ENCODE assay signal across 8 cellular contexts in genomic region chr1:100358210-100358609, GRCh38. TPM values are rescaled to one million over a fixed set of nuclear protein-coding genes. Genes with fewer than 3 reads are reported as not detected.
A peak's percentile ranks its signal among the peaks of the same experiment; 100 is the strongest.
DNase-seq lines count a peak whose midpoint lies in the region; ATAC-seq lines count a peak whose summit lies in the region.

No MANE protein-coding gene starts in this region.

- DNase-seq in stimulated activated CD4-positive, alpha-beta T cell treated with anti-CD3 and anti-CD28 coated beads, Interleukin-4, amount 100 ng/mL, for 1 hour: peak; percentile 13
- DNase-seq in stimulated activated CD4-positive, alpha-beta T cell treated with anti-CD3 and anti-CD28 coated beads, Interleukin-1b, Interleukin-23, amount 100 ng/mL, for 48 hours: no peak
- DNase-seq in RPMI7951 (ENCODE audit: low read depth) (peak; percentile 13), fibroblast of peridontal ligament (ENCODE audit: extremely low read depth) (peak; percentile 35), islet precursor cell (no peak), NCI-H1436 (lab: John Stamatoyannopoulos, UW) (no peak), cerebellar nuclear complex (lab: John Stamatoyannopoulos, UW) (no peak)

- ATAC-seq in HG03159 (IDR thresholded peaks at IDR 0.05; ENCODE audit: unreplicated experiment): no peak

RNA-seq across cellular contexts. Expression of gene CDC14A, which starts 5.9 kb away (rescaled TPM):
- total RNA-seq in RPMI7951 (2014; rRNA removed; shearing (Covaris generic)): 5.3 and 5.6 TPM in 2 replicates

Comparison
In these comparisons a context has a peak if more than half of its experiments do, and no peak if none do; other contexts are left out.
1. DNase-seq: peak in stimulated activated CD4-positive, alpha-beta T cell treated with anti-CD3 and anti-CD28 coated beads, Interleukin-4, amount 100 ng/mL, for 1 hour (single experiment), RPMI7951 (single experiment) and fibroblast of peridontal ligament (single experiment); none in stimulated activated CD4-positive, alpha-beta T cell treated with anti-CD3 and anti-CD28 coated beads, Interleukin-1b, Interleukin-23, amount 100 ng/mL, for 48 hours (single experiment), islet precursor cell (single experiment), NCI-H1436 (single experiment) and cerebellar nuclear complex (0 of 2).